10 cellular contexts compared by ENCODE assay signal in genomic region chr10:112792487-112793196, GRCh38.
A peak's percentile ranks its signal among the peaks of the same experiment; 100 is the strongest.
DNase-seq lines count a peak whose midpoint lies in the region; ATAC-seq lines count a peak whose summit lies in the region.
"Had no signal": no experiment of that assay in that cellular context is flagged by ENCODE, and none has a peak within 500 bp of the region (broad histone marks: within the 10 kb centered on the region; RNA-seq: fewer than 3 reads in every experiment).

No MANE protein-coding gene starts in this region.

- DNase-seq in GM03348 (ENCODE audit: low spot score) (peak; percentile 75), SJCRH30 (peak in 1 of 2 experiments; percentile 51), Right ventricle myocardium superior (peak; percentile 68), renal cortical epithelial cell (ENCODE audit: low read depth) (peak; percentile 52)
- DNase-seq in activated naive CD4-positive, alpha-beta T cell treated with Interleukin-2 at 50 U/mL for 16 hours = no peak
- no peak for DNase-seq in activated naive CD8-positive, alpha-beta T cell treated with anti-CD3 and anti-CD28 coated beads for 36 hours
- no peak for DNase-seq in activated CD4-positive, alpha-beta T cell treated with anti-CD3 and anti-CD28 coated beads for 1 hour
- DNase-seq: activated gamma-delta T cell treated with Interleukin-2 at 50 U/mL for 16 hours; stimulated activated naive CD4-positive, alpha-beta T cell had no signal

- no peaks in the 10 kb centered on the region for H3K27me3 Mint-ChIP-seq in activated naive CD8-positive, alpha-beta T cell treated with anti-CD3 and anti-CD28 coated beads for 36 hours

- no peaks in the 10 kb centered on the region for H3K4me1 Mint-ChIP-seq in activated naive CD8-positive, alpha-beta T cell treated with anti-CD3 and anti-CD28 coated beads for 36 hours

- peaks cover 7% of the 10 kb centered on the region; the same call in 1 of the 2 replicates for H3K4me1 ChIP-seq in SJCRH30

- H3K27ac ChIP-seq in SJCRH30 = no peak overlapping the region

- peak; percentile 95 for ATAC-seq in Right ventricle myocardium superior (ENCODE audit: poor library complexity)
- no peak for ATAC-seq in GM19452 (IDR thresholded peaks at IDR 0.05; ENCODE audit: unreplicated experiment)

- intact Hi-C loops in Right ventricle myocardium superior (cut with DNase I) = no loop called here

- H3K9me3 Mint-ChIP-seq in activated naive CD8-positive, alpha-beta T cell treated with anti-CD3 and anti-CD28 coated beads for 36 hours = peaks cover 14% of the 10 kb centered on the region

- no peak overlapping the region for H3K4me3 Mint-ChIP-seq in activated naive CD8-positive, alpha-beta T cell treated with anti-CD3 and anti-CD28 coated beads for 36 hours

- no peaks in the 10 kb centered on the region for H3K27me3 ChIP-seq in SJCRH30

- peaks cover 17% of the 10 kb centered on the region for H3K36me3 Mint-ChIP-seq in activated naive CD8-positive, alpha-beta T cell treated with anti-CD3 and anti-CD28 coated beads for 36 hours

- H3K36me3 ChIP-seq in SJCRH30 = no peaks in the 10 kb centered on the region

- no peaks in the 10 kb centered on the region; the same call in 1 of the 2 replicates for H3K9me3 ChIP-seq in SJCRH30 (replicated peaks)

- H3K27ac Mint-ChIP-seq in activated naive CD8-positive, alpha-beta T cell treated with anti-CD3 and anti-CD28 coated beads for 36 hours = no peak overlapping the region

- H3K4me3 ChIP-seq in SJCRH30 = 0 out of 2 replicates have a peak overlapping the region, but pooled peaks have one; percentile 12

Comparison
In these comparisons a context has a peak if more than half of its experiments do, and no peak if none do; other contexts are left out.
1. DNase-seq: peak in GM03348 (single experiment), Right ventricle myocardium superior (single experiment) and renal cortical epithelial cell (single experiment); none in activated naive CD4-positive, alpha-beta T cell treated with Interleukin-2 at 50 U/mL for 16 hours (single experiment), activated naive CD8-positive, alpha-beta T cell treated with anti-CD3 and anti-CD28 coated beads for 36 hours (single experiment) and activated CD4-positive, alpha-beta T cell treated with anti-CD3 and anti-CD28 coated beads for 1 hour (single experiment).